ENCODE assay signal across 23 cellular contexts in genomic region chr2:38862481-38862880, GRCh38. TPM values are rescaled to one million over a fixed set of nuclear protein-coding genes. Genes with fewer than 3 reads are reported as not detected.
"Had no signal": no experiment of that assay in that cellular context is flagged by ENCODE, and none has a peak within 500 bp of the region (broad histone marks: within the 10 kb centered on the region; RNA-seq: fewer than 3 reads in every experiment).

No MANE protein-coding gene starts in this region.

- H3K4me1 ChIP-seq: gastrocnemius medialis, prostate gland, sigmoid colon, spleen, testis, tibial artery had no signal

- H3K4me3 ChIP-seq: gastrocnemius medialis, prostate gland, sigmoid colon, spleen, testis, tibial artery had no signal

- H3K36me3 ChIP-seq: prostate gland had no signal

- H3K27me3 ChIP-seq: gastrocnemius medialis, sigmoid colon, spleen, testis, tibial artery had no signal

- DNase-seq: cortex of kidney; effector memory CD8-positive, alpha-beta T cell; foreskin fibroblast; gastrocnemius medialis; head of caudate nucleus; islet precursor cell; mesendoderm; midbrain; naive thymus-derived CD4-positive, alpha-beta T cell; nephron progenitor cell; nucleus accumbens; right cardiac atrium; sigmoid colon; spleen; stimulated activated CD4-positive, alpha-beta T cell treated with anti-CD3 and anti-CD28 coated beads, Interleukin-4, amount 100 ng/mL, for 4 hours; stimulated activated naive CD8-positive, alpha-beta T cell treated with anti-CD3 and anti-CD28 coated beads, Interleukin-15, Interleukin-2, amounts not matched to agents 100 U/mL and 50 U/mL, for 24 hours; substantia nigra; testis; tibial artery had no signal

- H3K9me3 ChIP-seq: gastrocnemius medialis, prostate gland, sigmoid colon, spleen, testis, tibial artery had no signal

- H3K27ac ChIP-seq: gastrocnemius medialis, prostate gland, sigmoid colon, spleen, testis, tibial artery had no signal

- ATAC-seq: esophagus mucosa; gastrocnemius medialis; left lobe of liver; naive thymus-derived CD4-positive, alpha-beta T cell; right cardiac atrium; stimulated activated memory B cell treated with anti-CD40 and anti-IgM and Interleukin-4, amounts not matched to agents 10 μg/mL and 1 μg/mL and 100 μg/mL, for 72 hours; stimulated activated naive CD8-positive, alpha-beta T cell treated with anti-CD3 and anti-CD28 coated beads, Interleukin-15, Interleukin-2, amounts not matched to agents 100 U/mL and 50 U/mL, for 24 hours had no signal

RNA-seq across cellular contexts. Expression of gene ARHGEF33, which starts 27.2 kb away (rescaled TPM):
- total RNA-seq: esophagus mucosa had no signal
- polyA plus RNA-seq: naive thymus-derived CD4-positive, alpha-beta T cell had no signal
